ENCODE assay signal across 12 cellular contexts in the genomic region with DNA sequence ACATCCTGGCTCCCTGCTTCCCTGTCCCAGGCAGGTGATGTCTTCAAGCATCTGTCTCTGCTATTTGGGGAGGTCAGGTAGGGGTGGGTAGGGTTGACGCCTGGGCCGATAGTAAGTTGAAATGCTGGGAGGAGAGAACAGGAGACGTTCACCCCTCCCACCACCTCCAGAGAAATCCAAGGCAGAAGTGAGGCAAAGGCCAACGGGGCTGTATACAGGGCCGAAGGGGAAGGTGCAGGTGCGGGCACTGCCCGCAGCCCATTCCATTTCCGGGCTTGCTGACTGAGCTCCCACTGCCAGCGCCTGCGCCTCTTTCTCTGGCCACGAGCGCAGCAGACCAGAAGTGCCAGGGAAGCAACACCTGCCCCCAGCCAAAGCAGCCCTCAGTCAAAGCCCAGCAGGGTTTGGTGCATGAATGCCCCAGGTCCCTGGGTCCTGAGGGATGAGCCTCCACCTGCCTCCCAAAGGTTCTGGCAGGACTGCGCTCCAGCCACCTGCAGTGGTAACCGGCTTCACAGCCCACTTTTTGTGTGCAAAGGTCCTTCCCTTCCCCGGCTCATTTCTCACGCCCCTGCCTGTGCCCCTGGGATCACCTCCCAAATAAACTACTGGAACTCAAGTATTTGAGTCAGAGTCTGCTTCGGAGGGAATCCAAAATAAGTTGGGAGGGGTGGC.
DNase-seq lines count a peak whose midpoint lies in the region; TF ChIP-seq lines count a peak whose summit lies in the region.
"Had no signal": no experiment of that assay in that cellular context is flagged by ENCODE, and none has a peak within 500 bp of the region (broad histone marks: within the 10 kb centered on the region; RNA-seq: fewer than 3 reads in every experiment).

No MANE protein-coding gene starts in this region.

- H3K4me3 ChIP-seq in H7 (ENCODE audit: insufficient read depth, low read depth, low read length) (no peak overlapping the region), spleen (no peak overlapping the region)

- H3K27ac ChIP-seq in angular gyrus (ENCODE audit: low read depth, low read length), result peak overlapping the region; percentile 56
- H3K27ac ChIP-seq in spleen, result peak overlapping the region; percentile 15 to 82 (median 66)

- no peaks in the 10 kb centered on the region for H3K36me3 ChIP-seq in H7 (replicated peaks; ENCODE audit: control insufficient read depth, insufficient read depth, low read length)
- no peaks in the 10 kb centered on the region for H3K36me3 ChIP-seq in spleen

- TF ChIP-seq CTCF in spleen (IDR thresholded peaks at IDR 0.05 in 8 of 11, conservative IDR thresholded peaks at IDR 0.05 in 3 of 11), result no peak

- no peaks in the 10 kb centered on the region for H3K9me3 ChIP-seq in spleen

- peak; percentile 56 for DNase-seq in H7
- peak; percentile 53 for DNase-seq in islet precursor cell
- DNase-seq in spleen, result peak; percentile 59
- no peak for DNase-seq in HT-29 (ENCODE audit: low spot score)
- DNase-seq in AG08395 (ENCODE audit: low spot score), result no peak
- no peak for DNase-seq in GF-D8 (lab: John Stamatoyannopoulos, UW)
- DNase-seq in NCI-H1436 (lab: John Stamatoyannopoulos, UW), result no peak
- DNase-seq: cerebellar nuclear complex, DMS79, midbrain, OCI-M1 had no signal

- WGBS in spleen, 5 donors, result 80 to 96% (median 87%) methylated on average over 10 to 17 of the region's 17 CpGs

- H3K27me3 ChIP-seq in H7 (ENCODE audit: control insufficient read depth, insufficient read depth, low read length) (no peaks in the 10 kb centered on the region), spleen (replicated peaks in 1 of 7) (peaks cover 0 to 35% (median 0%) of the 10 kb centered on the region in 7 donors)

- intact Hi-C loops in spleen (cut with DNase I; ENCODE audit: low total_unique reads), result no loop called here

- peaks cover 0 to 37% (median 21%) of the 10 kb centered on the region in 6 donors for H3K4me1 ChIP-seq in spleen

- TF ChIP-seq POLR2A in spleen (IDR thresholded peaks at IDR 0.05), result no peak

Comparison
In these comparisons a context has a peak if more than half of its experiments do, and no peak if none do; other contexts are left out.
1. DNase-seq: peak in H7 (single experiment), islet precursor cell (single experiment) and spleen (single experiment); none in HT-29 (single experiment), AG08395 (single experiment), GF-D8 (single experiment) and NCI-H1436 (single experiment).